Comparison of ENCODE assay signal across 1 cellular context in the genomic region with DNA sequence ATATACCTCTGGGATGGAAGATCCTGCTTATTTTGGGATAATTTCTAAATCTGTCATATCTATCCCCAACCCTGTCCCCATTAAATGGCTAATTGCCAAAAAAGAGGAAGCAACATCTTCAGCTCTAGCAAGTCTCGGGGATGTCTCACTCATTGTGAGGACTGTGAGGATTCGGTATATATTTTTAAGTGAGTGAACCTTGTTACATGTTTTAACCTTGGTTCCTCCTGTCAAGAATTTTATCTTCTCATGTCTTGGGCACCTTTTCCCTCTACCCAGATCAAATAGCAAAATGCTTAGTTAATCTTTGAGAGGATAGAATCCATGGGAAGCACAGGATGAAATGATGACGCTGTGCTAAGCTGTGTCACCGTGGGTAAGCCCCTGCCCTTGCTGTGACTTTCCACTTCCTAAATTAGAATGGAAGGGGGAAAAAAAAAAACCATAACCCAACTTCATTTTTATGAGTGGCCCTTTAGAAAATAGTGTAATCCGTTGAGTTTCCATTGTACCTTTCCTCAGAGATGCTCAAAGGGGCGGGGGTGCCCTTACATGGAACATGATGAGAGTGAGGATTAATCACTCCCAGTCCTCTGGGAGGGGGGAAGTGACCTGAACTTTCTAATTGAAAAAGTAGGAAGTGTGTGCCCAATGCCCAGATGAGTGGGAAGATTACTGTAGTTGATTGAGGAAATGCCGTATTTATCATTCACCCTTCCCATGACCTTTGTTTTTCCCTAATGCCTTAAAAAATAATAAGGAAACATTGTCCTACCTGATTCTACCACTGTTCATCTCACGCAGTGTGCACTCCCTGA.
TF ChIP-seq lines count a peak whose summit lies in the region.

No MANE protein-coding gene starts in this region.

TF ChIP-seq in GM23338, 12 proteins besides CTCF, POLR2A, EP300 and RAD21 (continued from another document):
- TF ChIP-seq, protein P1, sequence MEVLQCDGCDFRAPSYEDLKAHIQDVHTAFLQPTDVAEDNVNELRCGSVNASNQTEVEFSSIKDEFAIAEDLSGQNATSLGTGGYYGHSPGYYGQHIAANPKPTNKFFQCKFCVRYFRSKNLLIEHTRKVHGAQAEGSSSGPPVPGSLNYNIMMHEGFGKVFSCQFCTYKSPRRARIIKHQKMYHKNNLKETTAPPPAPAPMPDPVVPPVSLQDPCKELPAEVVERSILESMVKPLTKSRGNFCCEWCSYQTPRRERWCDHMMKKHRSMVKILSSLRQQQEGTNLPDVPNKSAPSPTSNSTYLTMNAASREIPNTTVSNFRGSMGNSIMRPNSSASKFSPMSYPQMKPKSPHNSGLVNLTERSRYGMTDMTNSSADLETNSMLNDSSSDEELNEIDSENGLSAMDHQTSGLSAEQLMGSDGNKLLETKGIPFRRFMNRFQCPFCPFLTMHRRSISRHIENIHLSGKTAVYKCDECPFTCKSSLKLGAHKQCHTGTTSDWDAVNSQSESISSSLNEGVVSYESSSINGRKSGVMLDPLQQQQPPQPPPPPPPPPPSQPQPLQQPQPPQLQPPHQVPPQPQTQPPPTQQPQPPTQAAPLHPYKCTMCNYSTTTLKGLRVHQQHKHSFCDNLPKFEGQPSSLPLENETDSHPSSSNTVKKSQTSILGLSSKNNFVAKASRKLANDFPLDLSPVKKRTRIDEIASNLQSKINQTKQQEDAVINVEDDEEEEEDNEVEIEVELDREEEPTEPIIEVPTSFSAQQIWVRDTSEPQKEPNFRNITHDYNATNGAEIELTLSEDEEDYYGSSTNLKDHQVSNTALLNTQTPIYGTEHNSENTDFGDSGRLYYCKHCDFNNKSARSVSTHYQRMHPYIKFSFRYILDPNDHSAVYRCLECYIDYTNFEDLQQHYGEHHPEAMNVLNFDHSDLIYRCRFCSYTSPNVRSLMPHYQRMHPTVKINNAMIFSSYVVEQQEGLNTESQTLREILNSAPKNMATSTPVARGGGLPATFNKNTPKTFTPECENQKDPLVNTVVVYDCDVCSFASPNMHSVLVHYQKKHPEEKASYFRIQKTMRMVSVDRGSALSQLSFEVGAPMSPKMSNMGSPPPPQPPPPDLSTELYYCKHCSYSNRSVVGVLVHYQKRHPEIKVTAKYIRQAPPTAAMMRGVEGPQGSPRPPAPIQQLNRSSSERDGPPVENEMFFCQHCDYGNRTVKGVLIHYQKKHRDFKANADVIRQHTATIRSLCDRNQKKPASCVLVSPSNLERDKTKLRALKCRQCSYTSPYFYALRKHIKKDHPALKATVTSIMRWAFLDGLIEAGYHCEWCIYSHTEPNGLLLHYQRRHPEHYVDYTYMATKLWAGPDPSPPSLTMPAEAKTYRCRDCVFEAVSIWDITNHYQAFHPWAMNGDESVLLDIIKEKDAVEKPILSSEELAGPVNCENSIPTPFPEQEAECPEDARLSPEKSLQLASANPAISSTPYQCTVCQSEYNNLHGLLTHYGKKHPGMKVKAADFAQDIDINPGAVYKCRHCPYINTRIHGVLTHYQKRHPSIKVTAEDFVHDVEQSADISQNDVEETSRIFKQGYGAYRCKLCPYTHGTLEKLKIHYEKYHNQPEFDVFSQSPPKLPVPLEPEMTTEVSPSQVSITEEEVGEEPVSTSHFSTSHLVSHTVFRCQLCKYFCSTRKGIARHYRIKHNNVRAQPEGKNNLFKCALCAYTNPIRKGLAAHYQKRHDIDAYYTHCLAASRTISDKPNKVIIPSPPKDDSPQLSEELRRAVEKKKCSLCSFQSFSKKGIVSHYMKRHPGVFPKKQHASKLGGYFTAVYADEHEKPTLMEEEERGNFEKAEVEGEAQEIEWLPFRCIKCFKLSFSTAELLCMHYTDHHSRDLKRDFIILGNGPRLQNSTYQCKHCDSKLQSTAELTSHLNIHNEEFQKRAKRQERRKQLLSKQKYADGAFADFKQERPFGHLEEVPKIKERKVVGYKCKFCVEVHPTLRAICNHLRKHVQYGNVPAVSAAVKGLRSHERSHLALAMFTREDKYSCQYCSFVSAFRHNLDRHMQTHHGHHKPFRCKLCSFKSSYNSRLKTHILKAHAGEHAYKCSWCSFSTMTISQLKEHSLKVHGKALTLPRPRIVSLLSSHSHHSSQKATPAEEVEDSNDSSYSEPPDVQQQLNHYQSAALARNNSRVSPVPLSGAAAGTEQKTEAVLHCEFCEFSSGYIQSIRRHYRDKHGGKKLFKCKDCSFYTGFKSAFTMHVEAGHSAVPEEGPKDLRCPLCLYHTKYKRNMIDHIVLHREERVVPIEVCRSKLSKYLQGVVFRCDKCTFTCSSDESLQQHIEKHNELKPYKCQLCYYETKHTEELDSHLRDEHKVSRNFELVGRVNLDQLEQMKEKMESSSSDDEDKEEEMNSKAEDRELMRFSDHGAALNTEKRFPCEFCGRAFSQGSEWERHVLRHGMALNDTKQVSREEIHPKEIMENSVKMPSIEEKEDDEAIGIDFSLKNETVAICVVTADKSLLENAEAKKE (CRISPR knock-in tag; IDR thresholded peaks at IDR 0.05), result no peak
- TF ChIP-seq, protein P2, sequence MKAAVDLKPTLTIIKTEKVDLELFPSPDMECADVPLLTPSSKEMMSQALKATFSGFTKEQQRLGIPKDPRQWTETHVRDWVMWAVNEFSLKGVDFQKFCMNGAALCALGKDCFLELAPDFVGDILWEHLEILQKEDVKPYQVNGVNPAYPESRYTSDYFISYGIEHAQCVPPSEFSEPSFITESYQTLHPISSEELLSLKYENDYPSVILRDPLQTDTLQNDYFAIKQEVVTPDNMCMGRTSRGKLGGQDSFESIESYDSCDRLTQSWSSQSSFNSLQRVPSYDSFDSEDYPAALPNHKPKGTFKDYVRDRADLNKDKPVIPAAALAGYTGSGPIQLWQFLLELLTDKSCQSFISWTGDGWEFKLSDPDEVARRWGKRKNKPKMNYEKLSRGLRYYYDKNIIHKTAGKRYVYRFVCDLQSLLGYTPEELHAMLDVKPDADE (IDR thresholded peaks at IDR 0.05), result no peak
- TF ChIP-seq JUNB (IDR thresholded peaks at IDR 0.05; ENCODE audit: unreplicated experiment) (no peak), CREB1 (CRISPR knock-in tag; IDR thresholded peaks at IDR 0.05; ENCODE audit: low read depth) (no peak)
